Comparison of ENCODE assay signal across 11 cellular contexts in genomic region chr18:32760391-32760790, GRCh38. TPM values are rescaled to one million over a fixed set of nuclear protein-coding genes. Genes with fewer than 3 reads are reported as not detected.
DNase-seq lines count a peak whose midpoint lies in the region; ATAC-seq and TF ChIP-seq lines count a peak whose summit lies in the region.
"Had no signal": no experiment of that assay in that cellular context is flagged by ENCODE, and none has a peak within 500 bp of the region (broad histone marks: within the 10 kb centered on the region; RNA-seq: fewer than 3 reads in every experiment).

No MANE protein-coding gene starts in this region.

- H3K4me3 ChIP-seq in endodermal cell (ENCODE audit: low read length), result no peak overlapping the region
- no peak overlapping the region for H3K4me3 ChIP-seq in stomach
- H3K4me3 ChIP-seq: ovary had no signal

- intact Hi-C loops in left ventricle myocardium superior (cut with micrococcal nuclease), result no loop called here
- intact Hi-C loops in stomach (cut with DNase I; ENCODE audit: low total_unique reads), result no loop called here

- H3K4me1 Mint-ChIP-seq in endodermal cell, result peaks cover 29% of the 10 kb centered on the region

- no peak for TF ChIP-seq EP300 in stomach (IDR thresholded peaks at IDR 0.05)

- peaks cover 2% of the 10 kb centered on the region for H3K9me3 Mint-ChIP-seq in endodermal cell

- H3K27me3 ChIP-seq in endodermal cell (ENCODE audit: control insufficient read depth, insufficient read depth, low read length, poor library complexity, severe bottlenecking) (peaks cover 54% of the 10 kb centered on the region), stomach (no peaks in the 10 kb centered on the region)
- H3K27me3 ChIP-seq: ovary had no signal

- H3K27ac ChIP-seq in endodermal cell (ENCODE audit: low read depth, low read length) (no peak overlapping the region), stomach (no peak overlapping the region)
- H3K27ac ChIP-seq: ovary had no signal

- no peak for TF ChIP-seq POLR2A in stomach (IDR thresholded peaks at IDR 0.05)

- no peak overlapping the region for H3K9ac ChIP-seq in endodermal cell (ENCODE audit: extremely low read depth, low read length, poor library complexity, severe bottlenecking)

- H3K36me3 ChIP-seq in endodermal cell (ENCODE audit: control insufficient read depth, insufficient read depth, low read length) (no peaks in the 10 kb centered on the region), stomach (no peaks in the 10 kb centered on the region)
- H3K36me3 ChIP-seq: ovary had no signal

- DNase-seq in endodermal cell, result peak; percentile 74
- no peak for DNase-seq in cerebellum (ENCODE audit: low spot score)
- no peak for DNase-seq in activated CD4-positive, alpha-beta T cell treated with anti-CD3 and anti-CD28 coated beads, Interleukin-2, amount 50 U/mL, for 48 hours
- DNase-seq in left ventricle myocardium superior, result no peak
- DNase-seq in stomach, result no peak
- DNase-seq: EL, ovary had no signal

- H3K27ac Mint-ChIP-seq in endodermal cell, result no peak overlapping the region

- no peak overlapping the region for H3K4me3 Mint-ChIP-seq in endodermal cell

- 26 to 30% methylated on average over 2 to 6 of the region's 6 CpGs for WGBS in endodermal cell (ENCODE audit: insufficient coverage in 1 of 2, insufficient read length in 1 of 2), 2 experiments
- 50 to 64% (median 54%) methylated on average over 6 of the region's 6 CpGs for WGBS in stomach, 5 donors

- H3K4me1 ChIP-seq in endodermal cell (ENCODE audit: control insufficient read depth, insufficient read depth, low read length) (no peaks in the 10 kb centered on the region), stomach (no peaks in the 10 kb centered on the region)

- peak; percentile 97 for ATAC-seq in GM18519 (IDR thresholded peaks at IDR 0.05; ENCODE audit: low FRiP score, unreplicated experiment)
- peak; percentile 99 for ATAC-seq in GM21717 (IDR thresholded peaks at IDR 0.05; ENCODE audit: unreplicated experiment)
- peak; percentile 91 for ATAC-seq in HG03378 (IDR thresholded peaks at IDR 0.05; ENCODE audit: unreplicated experiment)
- ATAC-seq in left ventricle myocardium superior, result no peak

- H3K36me3 Mint-ChIP-seq in endodermal cell (ENCODE audit: low read depth), result peaks cover 10% of the 10 kb centered on the region

- H3K9me3 ChIP-seq in endodermal cell (ENCODE audit: control insufficient read depth, low read length) (peaks cover 6% of the 10 kb centered on the region), stomach (no peaks in the 10 kb centered on the region)
- H3K9me3 ChIP-seq: ovary had no signal

- TF ChIP-seq CTCF in endodermal cell (conservative IDR thresholded peaks at IDR 0.05) (no peak), stomach (IDR thresholded peaks at IDR 0.05) (no peak)

- peaks cover 37% of the 10 kb centered on the region for H3K27me3 Mint-ChIP-seq in endodermal cell (ENCODE audit: insufficient read depth)

RNA-seq across cellular contexts. Expression of gene KLHL14, which starts 12.4 kb away (rescaled TPM):
- total RNA-seq in endodermal cell (1 to 10 TPM; 4.2 TPM), cerebellum (9.4 TPM), left ventricle myocardium superior (0.07 TPM), stomach (1 to 10 TPM in 1 of 5 donors, under 1 TPM in 1, not detected in 3; 0.55 to 3.5 TPM)
- polyA plus RNA-seq in endodermal cell (2013, experiment 1 of 2), result 3.6 TPM
- polyA plus RNA-seq in endodermal cell (2013, experiment 2 of 2), result 4.1 TPM
- polyA plus RNA-seq in stomach, result under 1 TPM in 2 of 3 donors, not detected in 1; 0.15 to 0.28 TPM
- total RNA-seq: LHCN-M2 had no signal
